ENCODE assay signal across 30 cellular contexts in genomic region chr2:95004702-95005101, GRCh38. TPM values are rescaled to one million over a fixed set of nuclear protein-coding genes. Genes with fewer than 3 reads are reported as not detected.
A peak's percentile ranks its signal among the peaks of the same experiment; 100 is the strongest.
DNase-seq lines count a peak whose midpoint lies in the region; ATAC-seq and TF ChIP-seq lines count a peak whose summit lies in the region.
"Had no signal": no experiment of that assay in that cellular context is flagged by ENCODE, and none has a peak within 500 bp of the region (broad histone marks: within the 10 kb centered on the region; RNA-seq: fewer than 3 reads in every experiment).

No MANE protein-coding gene starts in this region.

- no peak overlapping the region for H3K4me3 Mint-ChIP-seq in WTC11
- H3K4me3 Mint-ChIP-seq in glutamatergic neuron (ENCODE audit: unreplicated experiment) = no peak overlapping the region
- H3K4me3 Mint-ChIP-seq: activated CD4-positive, alpha-beta T cell treated with anti-CD3 and anti-CD28 coated beads, Interleukin-2, amount 10 ng/mL, durations not matched to agents 7 days and 5 days; activated naive CD4-positive, alpha-beta T cell treated with anti-CD3 and anti-CD28 coated beads, Interleukin-2, amount 50 U/mL, for 24 hours; mesothelial cell of epicardium; naive B cell; stimulated activated effector memory CD8-positive, alpha-beta T cell treated with anti-CD3 and anti-CD28 coated beads, Interleukin-12 subunit alpha, Interleukin-12 subunit beta, amount 100 ng/mL, for 72 hours had no signal

- no peaks in the 10 kb centered on the region for H3K36me3 ChIP-seq in H7 (replicated peaks; ENCODE audit: control insufficient read depth, insufficient read depth, low read length)
- H3K36me3 ChIP-seq: ascending aorta; BLaER1 treated with 17β-estradiol and CSF1 and Interleukin-3, amounts not matched to agents 10 nM and 100 nM; gastroesophageal sphincter; left ventricle myocardium inferior; Peyer's patch; uterus had no signal

- TF ChIP-seq CTCF in WTC11 (IDR thresholded peaks at IDR 0.05) (no peak), glutamatergic neuron (IDR thresholded peaks at IDR 0.05; ENCODE audit: partially characterized antibody, unreplicated experiment) (no peak)

- intact Hi-C loops in sciatic nerve (cut with DNase I) = no loop called here

- no peaks in the 10 kb centered on the region for H3K27me3 Mint-ChIP-seq in WTC11 (ENCODE audit: low read depth)
- peaks cover 9% of the 10 kb centered on the region for H3K27me3 Mint-ChIP-seq in glutamatergic neuron (ENCODE audit: unreplicated experiment)

- POLR2A ChIA-PET in WTC11 (lab: Charles Lee) = no interaction called here

- peaks cover 15% of the 10 kb centered on the region for H3K4me1 Mint-ChIP-seq in WTC11
- H3K4me1 Mint-ChIP-seq in glutamatergic neuron (ENCODE audit: low read depth, unreplicated experiment) = peaks cover 20% of the 10 kb centered on the region
- H3K4me1 Mint-ChIP-seq: mesothelial cell of epicardium, naive B cell had no signal

- H3K27me3 ChIP-seq in H7 (ENCODE audit: control insufficient read depth, insufficient read depth, low read length) = no peaks in the 10 kb centered on the region
- H3K27me3 ChIP-seq: ascending aorta, Peyer's patch, uterus had no signal

- H3K27ac Mint-ChIP-seq in WTC11 (no peak overlapping the region), glutamatergic neuron (ENCODE audit: unreplicated experiment) (peak overlapping the region; percentile 41)
- H3K27ac Mint-ChIP-seq: activated CD4-positive, alpha-beta T cell treated with anti-CD3 and anti-CD28 coated beads, Interleukin-2, amount 10 ng/mL, durations not matched to agents 7 days and 5 days; activated naive CD4-positive, alpha-beta T cell treated with anti-CD3 and anti-CD28 coated beads, Interleukin-2, amount 50 U/mL, for 24 hours; mesothelial cell of epicardium; stimulated activated effector memory CD8-positive, alpha-beta T cell treated with anti-CD3 and anti-CD28 coated beads, Interleukin-12 subunit alpha, Interleukin-12 subunit beta, amount 100 ng/mL, for 72 hours had no signal

- CTCF ChIA-PET in WTC11 (lab: Charles Lee) = no interaction called here

- DNase-seq in H7 (peak; percentile 75), WTC11 (ENCODE audit: low spot score) (no peak), glutamatergic neuron (peak; percentile 16), sciatic nerve (ENCODE audit: low spot score) (no peak), NOMO-1 (lab: John Stamatoyannopoulos, UW; ENCODE audit: unreplicated experiment in 2 of 2) (no peak), KBM-7 (no peak)
- DNase-seq: activated CD4-positive, alpha-beta T cell treated with anti-CD3 and anti-CD28 coated beads, Interleukin-2, amount 10 ng/mL, durations not matched to agents 7 days and 5 days; central memory CD4-positive, alpha-beta T cell; left ventricle myocardium inferior; naive B cell; NCI-H1105 treated with DMSO at 0.1 percent for 48 hours; NCI-H2029; NCI-H526 treated with DMSO at 0.1 percent for 48 hours; right cardiac atrium; stimulated activated CD4-positive, alpha-beta T cell treated with anti-CD3 and anti-CD28 coated beads, Interleukin-12 subunit alpha, Interleukin-12 subunit beta, amount 100 ng/mL, for 4 hours; stimulated activated CD4-positive, alpha-beta T cell treated with anti-CD3 and anti-CD28 coated beads, Interleukin-4, amount 100 ng/mL, for 24 hours; uterus had no signal

- H3K9me3 Mint-ChIP-seq in WTC11 = no peaks in the 10 kb centered on the region
- H3K9me3 Mint-ChIP-seq in glutamatergic neuron (ENCODE audit: unreplicated experiment) = peaks cover 2% of the 10 kb centered on the region
- H3K9me3 Mint-ChIP-seq: activated CD4-positive, alpha-beta T cell treated with anti-CD3 and anti-CD28 coated beads, Interleukin-2, amount 10 ng/mL, durations not matched to agents 7 days and 5 days; activated naive CD4-positive, alpha-beta T cell treated with anti-CD3 and anti-CD28 coated beads, Interleukin-2, amount 50 U/mL, for 24 hours; mesothelial cell of epicardium; naive B cell; stimulated activated effector memory CD8-positive, alpha-beta T cell treated with anti-CD3 and anti-CD28 coated beads, Interleukin-12 subunit alpha, Interleukin-12 subunit beta, amount 100 ng/mL, for 72 hours had no signal

- H3K4me3 ChIP-seq in H7 (ENCODE audit: insufficient read depth, low read depth, low read length) = no peak overlapping the region
- H3K4me3 ChIP-seq: ascending aorta; BLaER1 treated with 17β-estradiol and CSF1 and Interleukin-3, amounts not matched to agents 10 nM and 100 nM; gastroesophageal sphincter; GM12878; left ventricle myocardium inferior; Peyer's patch; uterus had no signal

- ATAC-seq in WTC11 = peak; percentile 64
- ATAC-seq in sciatic nerve = peak; percentile 15
- no peak for ATAC-seq in HG02938 (IDR thresholded peaks at IDR 0.05; ENCODE audit: unreplicated experiment)
- ATAC-seq in GM19324 (IDR thresholded peaks at IDR 0.05; ENCODE audit: low FRiP score, unreplicated experiment) = no peak
- ATAC-seq: gastroesophageal sphincter; GM12878; right cardiac atrium; stimulated activated effector memory CD8-positive, alpha-beta T cell treated with anti-CD3 and anti-CD28 coated beads, Interleukin-12 subunit alpha, Interleukin-12 subunit beta, amount 100 ng/mL, for 72 hours had no signal

- in situ Hi-C loops in KBM-7 (cut with MboI; ENCODE audit: low pct_unique_long_range_greater_than_20kb, low sequenced_read_pairs) = no loop called here

- H3K36me3 Mint-ChIP-seq in WTC11 (no peaks in the 10 kb centered on the region), glutamatergic neuron (ENCODE audit: unreplicated experiment) (no peaks in the 10 kb centered on the region)
- H3K36me3 Mint-ChIP-seq: activated naive CD4-positive, alpha-beta T cell treated with anti-CD3 and anti-CD28 coated beads, Interleukin-2, amount 50 U/mL, for 24 hours; mesothelial cell of epicardium; naive B cell; stimulated activated effector memory CD8-positive, alpha-beta T cell treated with anti-CD3 and anti-CD28 coated beads, Interleukin-12 subunit alpha, Interleukin-12 subunit beta, amount 100 ng/mL, for 72 hours had no signal

TF ChIP-seq in WTC11, 78 proteins besides CTCF, POLR2A, EP300 and RAD21:
- TF ChIP-seq OVOL2 (CRISPR knock-in tag; IDR thresholded peaks at IDR 0.05; ENCODE audit: borderline replicate concordance) = no peak
- TF ChIP-seq ZNF416 (CRISPR knock-in tag; IDR thresholded peaks at IDR 0.05) = no peak

RNA-seq across cellular contexts. Expression of gene MAL, which starts 20.8 kb away (rescaled TPM):
- total RNA-seq in H7 (2014; rRNA removed; shearing (Covaris generic)) = 0.80 TPM in 1 of 2 replicates, not detected in the other
- total RNA-seq in WTC11 (2021) = 0.22 to 0.39 TPM in 2 of 3 replicates, not detected in the other
- 9.0 TPM for total RNA-seq in glutamatergic neuron (ENCODE audit: unreplicated experiment)
- 241 TPM for total RNA-seq in sciatic nerve
- total RNA-seq: ascending aorta, dermis microvascular lymphatic vessel endothelial cell, mesothelial cell of epicardium, osteocyte, temporal lobe had no signal

Comparison
In these comparisons a context has a peak if more than half of its experiments do, and no peak if none do; other contexts are left out.
1. DNase-seq: peak in H7 (single experiment) and glutamatergic neuron (single experiment); none in WTC11 (single experiment), sciatic nerve (single experiment), NOMO-1 (0 of 2) and KBM-7 (single experiment).
2. ATAC-seq: peak in WTC11 (single experiment) and sciatic nerve (single experiment); none in HG02938 (single experiment) and GM19324 (single experiment).
3. RNA of gene MAL, which starts 20.8 kb away (total RNA-seq): 241 TPM in sciatic nerve (single experiment); 9.0 TPM in glutamatergic neuron (single experiment), 0.80 TPM in H7 and 0.22 to 0.39 TPM in WTC11; every median in the first group is over 10 times any median in the second.